Comparison of ENCODE assay signal across 1 cellular context in the genomic region with DNA sequence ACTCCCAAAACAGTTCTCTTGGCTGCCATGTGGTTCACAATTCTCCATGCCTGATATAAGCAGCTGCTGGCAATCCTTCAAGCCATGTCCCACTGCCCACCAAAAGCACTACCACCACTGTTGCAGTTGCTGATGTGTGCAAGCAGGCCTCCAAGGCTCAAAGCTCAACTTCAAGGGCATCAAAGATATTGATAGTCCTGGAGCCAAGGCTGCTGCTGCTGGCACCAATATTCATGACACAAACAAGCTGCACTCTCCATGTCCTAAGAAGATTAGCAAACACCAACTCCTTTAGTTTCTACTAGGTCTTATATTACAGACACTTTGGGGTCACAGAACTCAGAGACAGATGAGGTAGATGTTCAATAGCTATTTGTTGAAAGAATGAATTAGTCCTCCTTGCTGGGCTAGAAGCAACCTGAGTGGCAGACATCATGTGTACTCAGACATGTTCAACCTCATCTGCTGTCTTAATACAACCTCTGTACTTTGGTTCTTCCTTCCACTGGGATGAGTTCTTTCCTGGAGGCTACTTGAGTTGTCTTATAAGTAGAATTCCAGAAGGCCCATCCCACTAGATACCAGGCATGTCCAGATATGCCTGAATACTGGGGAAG.
TF ChIP-seq lines count a peak whose summit lies in the region.

No MANE protein-coding gene starts in this region.

TF ChIP-seq in endothelial cell of umbilical vein, 7 proteins besides CTCF, POLR2A, EP300 and RAD21 (continued from another document):
- no peak for TF ChIP-seq POLR2AphosphoS5 (IDR thresholded peaks at IDR 0.05; ENCODE audit: insufficient read depth, low read depth, low read length)
- no peak for TF ChIP-seq EZH2 (IDR thresholded peaks at IDR 0.05; ENCODE audit: borderline replicate concordance, low read depth, low read length, severe bottlenecking)
